ENCODE assay signal across 8 cellular contexts in genomic region chr12:7107181-7108041, GRCh38. TPM values are rescaled to one million over a fixed set of nuclear protein-coding genes. Genes with fewer than 3 reads are reported as not detected.
DNase-seq lines count a peak whose midpoint lies in the region; ATAC-seq and TF ChIP-seq lines count a peak whose summit lies in the region.

No MANE protein-coding gene starts in this region.

- H3K27me3 ChIP-seq in WERI-Rb-1 (ENCODE audit: insufficient read depth, low read depth, severe bottlenecking): no peaks in the 10 kb centered on the region
- no peaks in the 10 kb centered on the region for H3K27me3 ChIP-seq in foreskin keratinocyte

- 0 out of 2 replicates have a peak, but pooled peaks cover 6% of the 10 kb centered on the region for H3K36me3 ChIP-seq in WERI-Rb-1

- peaks cover 6% of the 10 kb centered on the region for H3K9me3 ChIP-seq in WERI-Rb-1 (ENCODE audit: severe bottlenecking)

- peak; percentile 10 for ATAC-seq in foreskin keratinocyte
- no peak for ATAC-seq in HG03175 (IDR thresholded peaks at IDR 0.05; ENCODE audit: unreplicated experiment)

- H3K27ac ChIP-seq in WERI-Rb-1 (peak overlapping the region; percentile 82), foreskin keratinocyte (peak overlapping the region; percentile 78)

- DNase-seq in NCI-H1417 (lab: John Stamatoyannopoulos, UW) (peak in 2 of 3 experiments; percentile 54 to 69), NCI-H1417 treated with DMSO at 0.1 percent for 48 hours (lab: John Stamatoyannopoulos, UW) (no peak), WERI-Rb-1 (no peak), foreskin keratinocyte (peak in 1 of 2 donors; percentile 34), retinal pigment epithelial cell (ENCODE audit: low read depth) (no peak), GM10266 (ENCODE audit: extremely low spot score) (no peak), NCI-H748 (lab: John Stamatoyannopoulos, UW; ENCODE audit: unreplicated experiment) (no peak)

- H3K4me3 ChIP-seq in WERI-Rb-1 (ENCODE audit: low read depth, low read length): peak overlapping the region; percentile 45
- peak overlapping the region; percentile 78 for H3K4me3 ChIP-seq in retinal pigment epithelial cell (ENCODE audit: low read length)

- no peak for TF ChIP-seq CTCF in WERI-Rb-1 (IDR thresholded peaks at IDR 0.05; ENCODE audit: low read depth, low read length)
- TF ChIP-seq CTCF in foreskin keratinocyte (conservative IDR thresholded peaks at IDR 0.05): no peak
- no peak for TF ChIP-seq CTCF in retinal pigment epithelial cell (conservative IDR thresholded peaks at IDR 0.05; ENCODE audit: low read depth, low read length)
- TF ChIP-seq CTCF in GM10266 (IDR thresholded peaks at IDR 0.05; ENCODE audit: control insufficient read depth, insufficient read depth, low read depth, missing control alignments): no peak

- H3K4me1 ChIP-seq in foreskin keratinocyte: no peaks in the 10 kb centered on the region

RNA-seq across cellular contexts. Expression of gene C1RL, which starts 1.6 kb away (rescaled TPM):
- total RNA-seq in foreskin keratinocyte: 11.3 and 13.4 TPM in 2 replicates
- polyA plus RNA-seq in foreskin keratinocyte: 5.7 and 5.9 TPM in 2 replicates

RNA-seq across cellular contexts. Expression of gene C1R, which starts 15.2 kb away (rescaled TPM):
- total RNA-seq in foreskin keratinocyte: 6.1 and 7.8 TPM in 2 replicates
- 7.0 and 8.9 TPM in 2 replicates for polyA plus RNA-seq in foreskin keratinocyte

RNA-seq across cellular contexts. Expression of gene RBP5, which starts 21.3 kb away (rescaled TPM):
- not detected in 2 replicates for total RNA-seq in foreskin keratinocyte
- polyA plus RNA-seq in foreskin keratinocyte: not detected in 2 replicates

RNA-seq across cellular contexts. Expression of gene CLSTN3, which starts 22.8 kb away (rescaled TPM):
- total RNA-seq in foreskin keratinocyte: 5.7 and 6.7 TPM in 2 replicates
- polyA plus RNA-seq in foreskin keratinocyte: 6.1 and 6.7 TPM in 2 replicates

RNA-seq across cellular contexts. Expression of gene C1S, which starts 46.9 kb away (rescaled TPM):
- 1.3 and 1.9 TPM in 2 replicates for total RNA-seq in foreskin keratinocyte
- polyA plus RNA-seq in foreskin keratinocyte: 0.97 and 1.0 TPM in 2 replicates

Comparison
In these comparisons a context has a peak if more than half of its experiments do, and no peak if none do; other contexts are left out.
1. DNase-seq: peak in NCI-H1417 (2 of 3); none in NCI-H1417 treated with DMSO at 0.1 percent for 48 hours (single experiment), WERI-Rb-1 (single experiment), retinal pigment epithelial cell (single experiment), GM10266 (single experiment) and NCI-H748 (single experiment).